ENCODE assay signal across 1 cellular context in genomic region chr19:40360020-40360686, GRCh38.
TF ChIP-seq lines count a peak whose summit lies in the region.

No MANE protein-coding gene starts in this region.

TF ChIP-seq in A549, 52 proteins besides CTCF, POLR2A, EP300 and RAD21 (continued from another document):
- TF ChIP-seq USF2 (IDR thresholded peaks at IDR 0.05) (no peak), TP53 (CRISPR knock-in tag; IDR thresholded peaks at IDR 0.05) (no peak), ZC3H11A (IDR thresholded peaks at IDR 0.05) (no peak)
TF ChIP-seq in A549: peak in this region for 0.
